ENCODE assay signal across 8 cellular contexts in genomic region chr9:32579706-32580331, GRCh38.
A peak's percentile ranks its signal among the peaks of the same experiment; 100 is the strongest.
DNase-seq lines count a peak whose midpoint lies in the region; ATAC-seq and TF ChIP-seq lines count a peak whose summit lies in the region.

No MANE protein-coding gene starts in this region.

- peak; percentile 55 for ATAC-seq in GM18868 (IDR thresholded peaks at IDR 0.05; ENCODE audit: unreplicated experiment)

- DNase-seq in AG04449 (ENCODE audit: low read depth, low spot score) (no peak), NCI-H1092 (lab: John Stamatoyannopoulos, UW) (peak; percentile 41), T1000 (lab: John Stamatoyannopoulos, UW) (peak; percentile 30), astrocyte of the hippocampus (ENCODE audit: low read depth, low spot score) (peak; percentile 71), iPS-NIHi11 (ENCODE audit: low spot score) (peak; percentile 35), NCI-H187 treated with DMSO at 0.1 percent for 48 hours (lab: John Stamatoyannopoulos, UW) (no peak)
- DNase-seq in stimulated activated CD4-positive, alpha-beta T cell treated with anti-CD3 and anti-CD28 coated beads, Interleukin-12 subunit alpha, Interleukin-12 subunit beta, amount 100 ng/mL, for 24 hours (ENCODE audit: low read depth in 2 of 2): peak; percentile 56 to 75

- no peak overlapping the region for H3K4me3 ChIP-seq in AG04449 (ENCODE audit: low read depth, low read length)

- POLR2A ChIA-PET in AG04449 (lab: Yijun Ruan, JAX): interaction anchor here (1.2 kb wide), 1 partner anchor 196 kb away, joined by 3 read pairs; the partner anchor contains the start of gene ACO1

- CTCF ChIA-PET in AG04449 (lab: Yijun Ruan, JAX): interaction anchor here (0.6 to 18.1 kb wide), 69 partner anchors 7 to 480 kb away, joined by 3 to 1093 read pairs (median 4); partner anchors contain the start of genes ACO1, NDUFB6, RIGI and SMIM27

- peak; percentile 88 for TF ChIP-seq CTCF in AG04449 (IDR thresholded peaks at IDR 0.05; ENCODE audit: insufficient read depth, low read length, missing control alignments)

Comparison
In these comparisons a context has a peak if more than half of its experiments do, and no peak if none do; other contexts are left out.
1. DNase-seq: peak in NCI-H1092 (single experiment), T1000 (single experiment), astrocyte of the hippocampus (single experiment), iPS-NIHi11 (single experiment) and stimulated activated CD4-positive, alpha-beta T cell treated with anti-CD3 and anti-CD28 coated beads, Interleukin-12 subunit alpha, Interleukin-12 subunit beta, amount 100 ng/mL, for 24 hours (2 of 2); none in AG04449 (single experiment) and NCI-H187 treated with DMSO at 0.1 percent for 48 hours (single experiment).